ENCODE assay signal across 21 cellular contexts in the genomic region with DNA sequence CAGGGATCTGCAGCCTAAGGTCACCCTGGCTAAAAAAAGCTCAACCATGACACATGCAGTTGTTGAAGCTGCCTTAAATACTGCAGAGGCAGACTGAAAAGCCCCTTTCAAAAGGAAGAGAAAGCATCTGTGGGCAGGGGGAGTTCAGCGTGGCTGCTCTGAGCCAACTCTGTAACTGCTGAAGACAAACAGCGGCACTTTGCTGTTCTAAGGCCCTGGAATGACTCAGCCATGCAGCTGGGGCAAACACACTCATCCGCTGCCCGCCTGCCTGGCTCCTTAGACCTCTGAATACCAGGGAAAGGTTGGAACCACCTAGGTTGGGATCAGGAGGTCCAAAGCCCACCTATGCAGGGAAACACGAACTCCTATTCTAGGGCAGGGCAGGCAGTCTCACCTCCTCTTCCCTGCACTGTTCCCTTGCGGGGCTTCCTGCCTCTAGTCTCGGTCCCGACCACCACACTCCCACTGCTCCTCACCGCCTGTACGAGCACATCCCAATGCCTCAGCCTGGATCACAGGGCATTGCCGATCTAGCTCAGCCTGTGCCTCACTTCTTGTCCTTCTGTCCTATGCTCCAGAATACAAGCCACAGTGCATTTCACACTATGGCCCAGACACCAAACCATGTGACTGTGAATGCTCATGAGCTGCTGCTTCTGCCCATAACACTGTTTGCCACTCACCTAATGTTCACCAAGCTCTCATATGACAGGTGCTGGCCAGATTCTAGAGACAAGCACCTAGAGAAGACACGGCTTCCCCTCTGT. TPM values are rescaled to one million over a fixed set of nuclear protein-coding genes. Genes with fewer than 3 reads are reported as not detected.
DNase-seq lines count a peak whose midpoint lies in the region; ATAC-seq and TF ChIP-seq lines count a peak whose summit lies in the region.
"Had no signal": no experiment of that assay in that cellular context is flagged by ENCODE, and none has a peak within 500 bp of the region (broad histone marks: within the 10 kb centered on the region; RNA-seq: fewer than 3 reads in every experiment).

No MANE protein-coding gene starts in this region.

- no peak overlapping the region for H2BK15ac ChIP-seq in IMR-90 (ENCODE audit: low read depth, low read length)

- no peaks in the 10 kb centered on the region for H3K9me3 ChIP-seq in IMR-90 (ENCODE audit: control insufficient read depth, insufficient read depth, low read length)
- H3K9me3 ChIP-seq: esophagus muscularis mucosa had no signal

- H3K9ac ChIP-seq in IMR-90 (ENCODE audit: low read depth, low read length) = no peak overlapping the region
- H3K9ac ChIP-seq: parathyroid adenoma had no signal

- no peak for TF ChIP-seq POLR2A in IMR-90 (IDR thresholded peaks at IDR 0.05; ENCODE audit: low read depth, low read length)

- dilution Hi-C loops in IMR-90 (cut with HindIII; ENCODE audit: low sequenced_read_pairs, unreplicated experiment) = no loop called here

- no peak overlapping the region for H3K4me3 ChIP-seq in IMR-90 (ENCODE audit: insufficient read depth, low read depth, low read length)
- H3K4me3 ChIP-seq: esophagus muscularis mucosa had no signal

- H3K36me3 ChIP-seq in IMR-90 (ENCODE audit: control insufficient read depth, insufficient read depth, low read length) = peaks cover 14% of the 10 kb centered on the region; the same call in 1 of the 2 replicates

- TF ChIP-seq CTCF in GM13976 (IDR thresholded peaks at IDR 0.05; ENCODE audit: borderline replicate concordance, control extremely low read depth, extremely low read depth, insufficient read depth, missing control alignments) = no peak
- no peak for TF ChIP-seq CTCF in IMR-90 (conservative IDR thresholded peaks at IDR 0.05; ENCODE audit: low read depth, low read length)

- no peak overlapping the region for H3K14ac ChIP-seq in IMR-90 (replicated peaks; ENCODE audit: low read depth, low read length)

- POLR2A ChIA-PET in IMR-90 (lab: Charles Lee; ENCODE audit: unreplicated experiment) = no interaction called here

- DNase-seq in GM13976 (ENCODE audit: low spot score) = peak; percentile 56
- peak; percentile 31 for DNase-seq in IMR-90
- no peak for DNase-seq in left ventricle myocardium superior
- peak; percentile 54 for DNase-seq in posterior vena cava (ENCODE audit: low spot score)
- no peak for DNase-seq in NCI-H2196 (lab: John Stamatoyannopoulos, UW; ENCODE audit: unreplicated experiment)
- DNase-seq in NCI-H2081 (lab: John Stamatoyannopoulos, UW) = no peak
- no peak for DNase-seq in stimulated activated CD4-positive, alpha-beta T cell treated with anti-CD3 and anti-CD28 coated beads, Interleukin-15, amount 100 ng/mL, for 24 hours
- DNase-seq: activated CD8-positive, alpha-beta T cell treated with anti-CD3 and anti-CD28 coated beads, Interleukin-2, amount 10 ng/mL, durations not matched to agents 7 days and 5 days; dermis blood vessel endothelial cell; GF-D8; glutamatergic neuron; MM.1S; NCI-H2107; NCI-H774; SW 1271 had no signal

- no peaks in the 10 kb centered on the region; a peak in 1 of 4 replicates for H3K79me1 ChIP-seq in IMR-90 (ENCODE audit: low read depth in 1 of 2, low read length in 2 of 2)

- no peak overlapping the region for H2BK20ac ChIP-seq in IMR-90 (ENCODE audit: low read depth, low read length)

- 87% methylated on average over 8 of the region's 12 CpGs; no CpG with 5 or more reads in 1 of the 2 experiments for WGBS in IMR-90 (ENCODE audit: extremely low coverage in 2 of 2, insufficient read length in 1 of 2), 2 experiments

- H3K23ac ChIP-seq in IMR-90 (ENCODE audit: low read depth, low read length) = no peak overlapping the region

- no peak for TF ChIP-seq RAD21 in IMR-90 (IDR thresholded peaks at IDR 0.05; ENCODE audit: low read length)

- H3K9me1 ChIP-seq in IMR-90 (ENCODE audit: insufficient read depth, low read length) = peaks cover 9% of the 10 kb centered on the region; the same call in 1 of the 2 replicates

- H3K27ac ChIP-seq in IMR-90 (ENCODE audit: insufficient read depth, low read length) = no peak overlapping the region
- H3K27ac ChIP-seq: parathyroid adenoma, VCaP had no signal

- no peak overlapping the region for H4K5ac ChIP-seq in IMR-90 (ENCODE audit: low read depth, low read length)

- ATAC-seq in IMR-90 (ENCODE audit: low read depth) = no peak; the same call in 1 of the 2 replicates
- peak; percentile 31 for ATAC-seq in left ventricle myocardium superior
- no peak for ATAC-seq in GM18520 (IDR thresholded peaks at IDR 0.05; ENCODE audit: unreplicated experiment)
- ATAC-seq: activated CD8-positive, alpha-beta T cell treated with anti-CD3 and anti-CD28 coated beads, Interleukin-2, amount 10 ng/mL, durations not matched to agents 7 days and 5 days had no signal

- intact Hi-C loops in IMR-90 (cut with micrococcal nuclease) (no loop called here), left ventricle myocardium superior (cut with micrococcal nuclease) (no loop called here), posterior vena cava (cut with DNase I) (loop anchor here in 1 of 2 donors (5.0 kb wide), 1 partner anchor 56 kb away; a partner anchor contains a TSS)

- BruUV-seq in IMR-90 (replicated peaks; lab: Mats Ljungman, UMichigan) = no TSS peak

- no peak overlapping the region for H4K8ac ChIP-seq in IMR-90 (ENCODE audit: low read depth in 2 of 2, low read length in 2 of 2)

- H4K91ac ChIP-seq in IMR-90 (ENCODE audit: insufficient read depth, low read depth, low read length) = no peak overlapping the region

- no peaks in the 10 kb centered on the region; the same call in 1 of the 2 replicates for H4K20me1 ChIP-seq in IMR-90 (ENCODE audit: insufficient read depth, low read length)

- H3K56ac ChIP-seq in IMR-90 (ENCODE audit: extremely low read depth, insufficient read depth, low read length) = no peak overlapping the region

- CTCF ChIA-PET in IMR-90 (lab: Yijun Ruan, JAX) = interaction anchor here (1.0 kb wide), 1 partner anchor 21 kb away, joined by 3 read pairs; no protein-coding TSS in a partner anchor

- H3K4me1 ChIP-seq in IMR-90 (ENCODE audit: control insufficient read depth, insufficient read depth, low read length) = peaks cover 4% of the 10 kb centered on the region; the same call in 1 of the 2 replicates
- H3K4me1 ChIP-seq: parathyroid adenoma had no signal

- in situ Hi-C loops in GM13976 (cut with MboI; ENCODE audit: low sequenced_read_pairs, unreplicated experiment) = loop anchor here (10.0 kb wide), 1 partner anchor 233 kb away; no protein-coding TSS in a partner anchor
- in situ Hi-C loops in IMR-90 (cut with MboI; ENCODE audit: low sequenced_read_pairs) = no loop called here

- H3K4ac ChIP-seq in IMR-90 (ENCODE audit: low read depth, low read length) = no peak overlapping the region

- no peak overlapping the region for H2AFZ ChIP-seq in IMR-90 (replicated peaks; ENCODE audit: low read length, poor library complexity)
- H2AFZ ChIP-seq: parathyroid adenoma had no signal

- no peak overlapping the region for H2BK5ac ChIP-seq in IMR-90 (ENCODE audit: low read depth, low read length, poor library complexity, severe bottlenecking)

- H3K4me2 ChIP-seq in IMR-90 (ENCODE audit: low read depth, low read length) = no peak overlapping the region

- H3K27me3 ChIP-seq in IMR-90 (ENCODE audit: control insufficient read depth, insufficient read depth, low read length) = no peaks in the 10 kb centered on the region
- H3K27me3 ChIP-seq: esophagus muscularis mucosa had no signal

- no peak overlapping the region for H3K18ac ChIP-seq in IMR-90 (ENCODE audit: low read depth, low read length)

- no peak overlapping the region for H2AK5ac ChIP-seq in IMR-90 (ENCODE audit: low read depth, low read length)

- H2AK9ac ChIP-seq in IMR-90 (replicated peaks; ENCODE audit: low read depth, low read length, poor library complexity) = no peak overlapping the region

- H2BK120ac ChIP-seq in IMR-90 (ENCODE audit: low read depth, low read length) = no peak overlapping the region

TF ChIP-seq in IMR-90, 13 proteins besides CTCF, POLR2A, EP300 and RAD21 (continues in another document):
- TF ChIP-seq RCOR1 (IDR thresholded peaks at IDR 0.05; ENCODE audit: insufficient replicate concordance, low read length) (no peak), BHLHE40 (IDR thresholded peaks at IDR 0.05; ENCODE audit: low read depth, low read length) (no peak), RFX5 (IDR thresholded peaks at IDR 0.05; ENCODE audit: low read depth, low read length) (no peak), MAZ (IDR thresholded peaks at IDR 0.05; ENCODE audit: borderline replicate concordance, low read depth, low read length) (no peak), CEBPB (IDR thresholded peaks at IDR 0.05; ENCODE audit: low read depth, low read length) (no peak), CHD1 (IDR thresholded peaks at IDR 0.05; ENCODE audit: low read depth, low read length) (no peak), MXI1 (IDR thresholded peaks at IDR 0.05; ENCODE audit: borderline replicate concordance, low read depth, low read length) (no peak)

RNA-seq across cellular contexts. Expression of a gene that starts 6.6 kb away (rescaled TPM):
- not detected in 2 replicates for total RNA-seq in IMR-90 (2012; rRNA removed)
- polyA plus RNA-seq in IMR-90 (2012; rRNA removed) = not detected in 2 replicates
- polyA plus RNA-seq in IMR-90 (2012; cell fraction: cytosol; rRNA removed) = 0.25 and 0.32 TPM in 2 replicates
- 5.7 and 7.9 TPM in 2 replicates for polyA plus RNA-seq in IMR-90 (2012; cell fraction: nucleus; rRNA removed; ENCODE audit: low replicate concordance)
- total RNA-seq in left ventricle myocardium superior = 10.9 TPM
- total RNA-seq in posterior vena cava = 100 to 1,000 TPM in 1 of 2 donors, 10 to 100 TPM in 1; 78.5 to 105 TPM
- total RNA-seq: dermis blood vessel endothelial cell had no signal

RNA-seq across cellular contexts. Expression of a gene that starts 10.9 kb away (rescaled TPM):
- total RNA-seq in IMR-90 (2012; rRNA removed) (0.28 and 0.36 TPM in 2 replicates), left ventricle myocardium superior (4.1 TPM), posterior vena cava (10 to 100 TPM; 19.1 to 28.8 TPM)
- 0.26 and 0.67 TPM in 2 replicates for polyA plus RNA-seq in IMR-90 (2012; rRNA removed)
- polyA plus RNA-seq in IMR-90 (2012; cell fraction: cytosol; rRNA removed) = 0.02 and 0.09 TPM in 2 replicates
- 5.8 and 6.1 TPM in 2 replicates for polyA plus RNA-seq in IMR-90 (2012; cell fraction: nucleus; rRNA removed; ENCODE audit: low replicate concordance)

RNA-seq across cellular contexts. Expression of a gene that starts 46.8 kb away (rescaled TPM):
- total RNA-seq in IMR-90 (2012; rRNA removed) (0.72 and 1.1 TPM in 2 replicates), left ventricle myocardium superior (not detected), posterior vena cava (10 to 100 TPM; 14.8 to 16.1 TPM)
- polyA plus RNA-seq in IMR-90 (2012; rRNA removed) = 0.94 and 1.3 TPM in 2 replicates
- 0.22 and 0.54 TPM in 2 replicates for polyA plus RNA-seq in IMR-90 (2012; cell fraction: cytosol; rRNA removed)
- polyA plus RNA-seq in IMR-90 (2012; cell fraction: nucleus; rRNA removed; ENCODE audit: low replicate concordance) = 3.2 and 4.1 TPM in 2 replicates
- total RNA-seq: activated CD8-positive, alpha-beta T cell treated with anti-CD3 and anti-CD28 coated beads, Interleukin-2, amount 10 ng/mL, durations not matched to agents 7 days and 5 days; H1; RPMI7951 had no signal
- polyA plus RNA-seq: H1 had no signal

RNA-seq across cellular contexts. Expression of a gene that starts 56.0 kb away (rescaled TPM):
- total RNA-seq in IMR-90 (2012; rRNA removed) (7.5 and 10.6 TPM in 2 replicates), left ventricle myocardium superior (9.0 TPM), posterior vena cava (10 to 100 TPM; 20.7 to 24.1 TPM)
- 17.8 and 19.4 TPM in 2 replicates for polyA plus RNA-seq in IMR-90 (2012; rRNA removed)
- 12.5 and 37.8 TPM in 2 replicates for polyA plus RNA-seq in IMR-90 (2012; cell fraction: cytosol; rRNA removed)
- polyA plus RNA-seq in IMR-90 (2012; cell fraction: nucleus; rRNA removed; ENCODE audit: low replicate concordance) = 22.4 and 23.4 TPM in 2 replicates

Comparison
In these comparisons a context has a peak if more than half of its experiments do, and no peak if none do; other contexts are left out.
1. DNase-seq: peak in GM13976 (single experiment), IMR-90 (single experiment) and posterior vena cava (single experiment); none in left ventricle myocardium superior (single experiment), NCI-H2196 (single experiment), NCI-H2081 (0 of 2) and stimulated activated CD4-positive, alpha-beta T cell treated with anti-CD3 and anti-CD28 coated beads, Interleukin-15, amount 100 ng/mL, for 24 hours (single experiment).
2. RNA of a gene that starts 6.6 kb away (total RNA-seq): 78.5 to 105 TPM in posterior vena cava and 10.9 TPM in left ventricle myocardium superior (single experiment); not detected in IMR-90; every median in the first group is over 10 times any median in the second.